Comparison of ENCODE assay signal across 8 cellular contexts in the genomic region with DNA sequence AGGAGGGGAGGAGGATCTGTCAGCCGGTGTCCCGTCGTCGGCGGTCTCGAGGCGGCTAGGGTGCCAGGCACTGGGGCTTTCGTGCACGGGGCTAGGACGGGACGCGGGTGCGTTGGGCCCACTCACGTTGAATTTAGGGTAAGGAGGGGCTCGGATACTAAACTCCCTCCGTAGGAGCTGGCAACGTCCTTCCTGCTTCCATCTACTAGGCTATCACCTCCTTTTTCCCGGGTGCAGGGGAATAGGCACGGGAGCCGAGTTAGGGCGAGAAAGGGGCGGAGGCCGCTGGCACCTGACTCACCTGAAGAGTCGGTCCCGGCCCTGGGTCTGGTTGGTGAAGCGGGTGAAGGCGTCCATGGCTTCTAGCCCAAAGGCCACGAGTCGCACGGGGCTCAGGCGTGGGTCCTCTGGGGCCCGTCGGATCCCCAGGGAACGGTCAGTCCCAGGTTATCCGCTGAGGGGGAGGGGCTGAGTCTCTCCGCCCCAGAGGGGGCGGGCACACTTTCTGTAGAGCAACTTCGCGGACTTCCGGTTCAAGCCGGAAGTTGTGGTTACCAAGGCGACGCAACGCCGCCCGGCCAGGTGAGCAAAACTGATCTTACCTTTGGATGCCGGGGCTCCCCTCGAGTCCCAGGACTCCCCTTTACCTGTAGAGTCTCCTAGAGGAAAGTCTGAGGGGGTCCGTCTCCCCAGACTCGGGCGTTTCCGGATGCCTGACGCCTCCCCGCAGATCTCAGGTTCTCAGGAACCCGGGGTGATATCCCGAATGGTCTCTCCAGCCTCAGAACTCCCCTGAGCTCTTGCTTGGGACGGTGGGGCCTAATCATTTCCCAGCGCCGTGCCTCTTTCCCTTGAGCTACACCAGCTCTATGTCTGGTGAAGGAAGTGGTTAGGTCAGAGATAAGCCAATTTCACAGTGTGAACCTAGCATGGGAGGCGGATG. TPM values are rescaled to one million over a fixed set of nuclear protein-coding genes. Genes with fewer than 3 reads are reported as not detected.
DNase-seq lines count a peak whose midpoint lies in the region; ATAC-seq and TF ChIP-seq lines count a peak whose summit lies in the region.

A gene with protein sequence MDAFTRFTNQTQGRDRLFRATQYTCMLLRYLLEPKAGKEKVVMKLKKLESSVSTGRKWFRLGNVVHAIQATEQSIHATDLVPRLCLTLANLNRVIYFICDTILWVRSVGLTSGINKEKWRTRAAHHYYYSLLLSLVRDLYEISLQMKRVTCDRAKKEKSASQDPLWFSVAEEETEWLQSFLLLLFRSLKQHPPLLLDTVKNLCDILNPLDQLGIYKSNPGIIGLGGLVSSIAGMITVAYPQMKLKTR (minus strand): TSS at position 479 of the 943 bp plus-strand sequence. CDS start 122 bp downstream, at position 357.
Gene WDR93, plus strand, starts transcription at position 536 of the 943 bp plus-strand sequence. CDS start 10,936 bp downstream, outside the sequence.

- POLR2A ChIA-PET in activated CD4-positive, alpha-beta memory T cell treated with anti-CD3 and anti-CD28 coated beads for 36 hours (lab: Charles Lee), result no interaction called here

- intact Hi-C loops in activated CD4-positive, alpha-beta memory T cell treated with anti-CD3 and anti-CD28 coated beads for 36 hours (cut with micrococcal nuclease), result no loop called here

- H3K27ac ChIP-seq in lung (ENCODE audit: low read depth in 1 of 2, low read length in 1 of 2), result peak within 1 kb of the TSS; percentile 48 to 64

- CTCF ChIA-PET in activated CD4-positive, alpha-beta memory T cell treated with anti-CD3 and anti-CD28 coated beads for 36 hours (lab: Charles Lee), result no interaction called here

- peak within 1 kb of the TSS; percentile 28 for H3K27ac Mint-ChIP-seq in activated CD4-positive, alpha-beta memory T cell treated with anti-CD3 and anti-CD28 coated beads for 36 hours

- WGBS in lung, 2 donors, result 2% methylated on average over 59 to 60 of the region's 60 CpGs

- H3K4me3 ChIP-seq in lung, result peak within 1 kb of the TSS; percentile 67

- H3K4me1 Mint-ChIP-seq in activated CD4-positive, alpha-beta memory T cell treated with anti-CD3 and anti-CD28 coated beads for 36 hours (ENCODE audit: low read depth), result peaks cover 5% of the 10 kb centered on the region

- H3K9me3 Mint-ChIP-seq in activated CD4-positive, alpha-beta memory T cell treated with anti-CD3 and anti-CD28 coated beads for 36 hours, result no peaks in the 10 kb centered on the region

- TF ChIP-seq CTCF in lung (IDR thresholded peaks at IDR 0.05; ENCODE audit: control extremely low read depth, extremely low read depth), result no peak

- no peaks in the 10 kb centered on the region for H3K9me3 ChIP-seq in lung (ENCODE audit: control insufficient read depth in 2 of 2, insufficient read depth in 1 of 2, low read length in 1 of 2)

- peaks cover 0 to 3% of the 10 kb centered on the region in 2 donors for H3K4me1 ChIP-seq in lung (ENCODE audit: control insufficient read depth in 2 of 2, insufficient read depth in 2 of 2, low read length in 2 of 2)

- H3K27me3 Mint-ChIP-seq in activated CD4-positive, alpha-beta memory T cell treated with anti-CD3 and anti-CD28 coated beads for 36 hours, result no peaks in the 10 kb centered on the region

- H3K36me3 Mint-ChIP-seq in activated CD4-positive, alpha-beta memory T cell treated with anti-CD3 and anti-CD28 coated beads for 36 hours, result no peaks in the 10 kb centered on the region

- H3K4me3 Mint-ChIP-seq in activated CD4-positive, alpha-beta memory T cell treated with anti-CD3 and anti-CD28 coated beads for 36 hours, result peak within 1 kb of the TSS; percentile 86

- H3K27me3 ChIP-seq in lung (ENCODE audit: control insufficient read depth, insufficient read depth), result no peaks in the 10 kb centered on the region

- DNase-seq in AG20443 (ENCODE audit: low spot score) (peak; percentile 93), NCI-H526 (lab: John Stamatoyannopoulos, UW) (peak; percentile 77 to 94), ecto neural progenitor cell (ENCODE audit: low spot score) (peak; percentile 87), lung (ENCODE audit: low spot score) (peak; percentile 90)
- peak; percentile 83 for DNase-seq in activated CD4-positive, alpha-beta memory T cell treated with anti-CD3 and anti-CD28 coated beads for 36 hours
- peak; percentile 64 to 74 for DNase-seq in stimulated activated CD4-positive, alpha-beta T cell treated with anti-CD3 and anti-CD28 coated beads, Interleukin-4, amount 100 ng/mL, for 48 hours (ENCODE audit: low read depth in 2 of 2)

- peak; percentile 89 for ATAC-seq in GM19035 (IDR thresholded peaks at IDR 0.05; ENCODE audit: unreplicated experiment)
- ATAC-seq in HG03342 (IDR thresholded peaks at IDR 0.05; ENCODE audit: unreplicated experiment), result peak; percentile 90
- peak; percentile 91 for ATAC-seq in lung (ENCODE audit: insufficient read depth, low FRiP score)

- H3K36me3 ChIP-seq in lung (ENCODE audit: control insufficient read depth in 2 of 2, insufficient read depth in 2 of 2, low read length in 2 of 2), result peaks cover 0 to 2% of the 10 kb centered on the region in 2 donors

RNA-seq across cellular contexts. Expression of the first gene that starts in this region (rescaled TPM):
- total RNA-seq in activated CD4-positive, alpha-beta memory T cell treated with anti-CD3 and anti-CD28 coated beads for 36 hours, result 1 to 10 TPM; 2.9 to 3.1 TPM
- total RNA-seq in lung, result 1 to 10 TPM; 5.6 to 7.9 TPM
- polyA plus RNA-seq in lung, result 1 to 10 TPM; 5.6 to 6.5 TPM

RNA-seq across cellular contexts. Expression of gene WDR93, which starts in this region (rescaled TPM):
- total RNA-seq in activated CD4-positive, alpha-beta memory T cell treated with anti-CD3 and anti-CD28 coated beads for 36 hours, result not detected
- total RNA-seq in lung, result 1 to 10 TPM; 3.0 to 3.8 TPM
- polyA plus RNA-seq in lung, result 1 to 10 TPM in 1 of 2 donors, under 1 TPM in 1; 0.95 to 1.4 TPM

Comparison
In these comparisons a context has a peak if more than half of its experiments do, and no peak if none do; other contexts are left out.
1. Peak in every context shown above with its lines: DNase-seq, ATAC-seq, H3K4me3 ChIP-seq and H3K27ac ChIP-seq.